8 cellular contexts compared by ENCODE assay signal in genomic region chr4:121227254-121227867, GRCh38.
DNase-seq lines count a peak whose midpoint lies in the region; ATAC-seq and TF ChIP-seq lines count a peak whose summit lies in the region.

No MANE protein-coding gene starts in this region.

- H3K27me3 Mint-ChIP-seq in activated T-cell treated with anti-CD3 and anti-CD28 coated beads, Interleukin-2, amount 50 U/mL, for 72 hours (ENCODE audit: low read depth), result no peaks in the 10 kb centered on the region
- no peaks in the 10 kb centered on the region for H3K27me3 Mint-ChIP-seq in stimulated activated naive CD8-positive, alpha-beta T cell treated with anti-CD3 and anti-CD28 coated beads, Interleukin-15, Interleukin-2, amounts not matched to agents 100 ng/mL and 50 ng/mL, for 24 hours

- H3K9me3 ChIP-seq in OCI-LY3 (ENCODE audit: insufficient read depth, low read length), result no peaks in the 10 kb centered on the region
- H3K9me3 ChIP-seq in hepatocyte (ENCODE audit: low read depth), result no peaks in the 10 kb centered on the region

- peak; percentile 93 to 94 for ATAC-seq in activated T-cell treated with anti-CD3 and anti-CD28 coated beads, Interleukin-2, amount 50 U/mL, for 72 hours (replicated peaks in 1 of 2)
- ATAC-seq in HG02610 (IDR thresholded peaks at IDR 0.05; ENCODE audit: unreplicated experiment), result peak; percentile 91

- H3K36me3 Mint-ChIP-seq in activated T-cell treated with anti-CD3 and anti-CD28 coated beads, Interleukin-2, amount 50 U/mL, for 72 hours (ENCODE audit: insufficient read depth in 2 of 2), result peaks cover 0 to 2% of the 10 kb centered on the region in 2 donors
- no peaks in the 10 kb centered on the region for H3K36me3 Mint-ChIP-seq in stimulated activated naive CD8-positive, alpha-beta T cell treated with anti-CD3 and anti-CD28 coated beads, Interleukin-15, Interleukin-2, amounts not matched to agents 100 ng/mL and 50 ng/mL, for 24 hours (ENCODE audit: low read depth)

- DNase-seq in activated T-cell treated with anti-CD3 and anti-CD28 coated beads, Interleukin-2, amount 50 U/mL, for 72 hours, result no peak
- DNase-seq in activated T-cell treated with anti-CD3 and anti-CD28 coated beads for 4 hours, result no peak
- DNase-seq in hepatocyte (ENCODE audit: low spot score), result no peak
- DNase-seq in posterior vena cava (ENCODE audit: low spot score), result no peak
- no peak for DNase-seq in NCI-H2171 treated with DMSO at 0.1 percent for 48 hours (lab: John Stamatoyannopoulos, UW)

- peak overlapping the region; percentile 94 for H3K27ac Mint-ChIP-seq in activated T-cell treated with anti-CD3 and anti-CD28 coated beads, Interleukin-2, amount 50 U/mL, for 72 hours
- H3K27ac Mint-ChIP-seq in stimulated activated naive CD8-positive, alpha-beta T cell treated with anti-CD3 and anti-CD28 coated beads, Interleukin-15, Interleukin-2, amounts not matched to agents 100 ng/mL and 50 ng/mL, for 24 hours, result peak overlapping the region; percentile 83

- H4K20me1 ChIP-seq in OCI-LY3 (ENCODE audit: insufficient read depth, low read length) (no peaks in the 10 kb centered on the region), hepatocyte (ENCODE audit: insufficient read depth, poor library complexity, severe bottlenecking) (no peaks in the 10 kb centered on the region)

- H2AFZ ChIP-seq in OCI-LY3 (ENCODE audit: low read depth, low read length) (peak overlapping the region; percentile 19), hepatocyte (no peak overlapping the region)

- H3K4me3 ChIP-seq in OCI-LY3 (ENCODE audit: low read length), result peak overlapping the region; percentile 65
- no peak overlapping the region for H3K4me3 ChIP-seq in hepatocyte

- H3K4me1 Mint-ChIP-seq in activated T-cell treated with anti-CD3 and anti-CD28 coated beads, Interleukin-2, amount 50 U/mL, for 72 hours (ENCODE audit: low read depth), result peaks cover 31% of the 10 kb centered on the region
- H3K4me1 Mint-ChIP-seq in stimulated activated naive CD8-positive, alpha-beta T cell treated with anti-CD3 and anti-CD28 coated beads, Interleukin-15, Interleukin-2, amounts not matched to agents 100 ng/mL and 50 ng/mL, for 24 hours (ENCODE audit: low read depth), result peaks cover 42% of the 10 kb centered on the region

- 0 out of 2 replicates have a peak overlapping the region, but pooled peaks have one; percentile 8 for H3K27ac ChIP-seq in OCI-LY3 (ENCODE audit: low read length)
- no peak overlapping the region for H3K27ac ChIP-seq in hepatocyte

- peak overlapping the region; percentile 62 to 87 for H3K4me3 Mint-ChIP-seq in activated T-cell treated with anti-CD3 and anti-CD28 coated beads, Interleukin-2, amount 50 U/mL, for 72 hours
- peak overlapping the region; percentile 66 for H3K4me3 Mint-ChIP-seq in stimulated activated naive CD8-positive, alpha-beta T cell treated with anti-CD3 and anti-CD28 coated beads, Interleukin-15, Interleukin-2, amounts not matched to agents 100 ng/mL and 50 ng/mL, for 24 hours

- H3K79me2 ChIP-seq in OCI-LY3 (ENCODE audit: low read length) (no peaks in the 10 kb centered on the region), hepatocyte (no peaks in the 10 kb centered on the region)

- H3K36me3 ChIP-seq in OCI-LY3 (replicated peaks; ENCODE audit: low read depth, low read length) (no peaks in the 10 kb centered on the region), hepatocyte (replicated peaks; ENCODE audit: insufficient read depth, low read depth) (no peaks in the 10 kb centered on the region)

- H3K4me2 ChIP-seq in OCI-LY3 (ENCODE audit: low read length), result peak overlapping the region; percentile 66
- H3K4me2 ChIP-seq in hepatocyte, result no peak overlapping the region

- peak overlapping the region; percentile 36 for H3K9ac ChIP-seq in OCI-LY3 (ENCODE audit: low read length)

- no peaks in the 10 kb centered on the region for H3K9me3 Mint-ChIP-seq in activated T-cell treated with anti-CD3 and anti-CD28 coated beads, Interleukin-2, amount 50 U/mL, for 72 hours
- peaks cover 10% of the 10 kb centered on the region for H3K9me3 Mint-ChIP-seq in stimulated activated naive CD8-positive, alpha-beta T cell treated with anti-CD3 and anti-CD28 coated beads, Interleukin-15, Interleukin-2, amounts not matched to agents 100 ng/mL and 50 ng/mL, for 24 hours

- no peak for TF ChIP-seq CTCF in OCI-LY3 (IDR thresholded peaks at IDR 0.05; ENCODE audit: low read depth, low read length)
- no peak for TF ChIP-seq CTCF in hepatocyte (IDR thresholded peaks at IDR 0.05; ENCODE audit: poor library complexity)

- 98% methylated on average over 3 of the region's 3 CpGs for WGBS in hepatocyte (ENCODE audit: low lambda C conversion rate, missing lambda C conversion rate)

- no peaks in the 10 kb centered on the region for H3K9me2 ChIP-seq in hepatocyte (replicated peaks; ENCODE audit: insufficient read depth)

- intact Hi-C loops in posterior vena cava (cut with DNase I), result no loop called here

- H3K4me1 ChIP-seq in OCI-LY3 (ENCODE audit: low read length) (peaks cover 64% of the 10 kb centered on the region), hepatocyte (ENCODE audit: insufficient read depth) (peaks cover 6% of the 10 kb centered on the region)

- no peaks in the 10 kb centered on the region for H3K27me3 ChIP-seq in OCI-LY3 (ENCODE audit: low read depth, low read length)
- no peaks in the 10 kb centered on the region for H3K27me3 ChIP-seq in hepatocyte
